Comparison of ENCODE assay signal across 16 cellular contexts in the genomic region with DNA sequence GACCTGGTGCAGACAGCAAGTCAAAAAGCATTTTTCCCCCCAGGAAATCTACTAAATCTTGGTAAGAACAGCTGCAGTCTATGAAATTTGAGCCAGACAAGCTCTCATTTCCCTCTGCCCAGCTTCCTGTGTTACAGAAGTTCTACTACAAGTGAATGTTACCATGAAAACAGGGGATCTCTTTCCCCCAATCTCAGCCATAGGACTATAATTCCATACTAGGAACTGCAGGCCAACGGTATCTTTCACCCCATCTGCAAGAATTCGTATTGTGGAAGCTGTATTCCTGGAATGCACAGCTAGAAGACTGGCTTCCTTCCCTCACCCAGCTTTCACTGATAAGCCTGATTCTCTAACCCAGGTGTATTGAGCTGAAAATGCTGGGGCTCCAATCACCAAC.
DNase-seq lines count a peak whose midpoint lies in the region; ATAC-seq and TF ChIP-seq lines count a peak whose summit lies in the region.
"Had no signal": no experiment of that assay in that cellular context is flagged by ENCODE, and none has a peak within 500 bp of the region (broad histone marks: within the 10 kb centered on the region; RNA-seq: fewer than 3 reads in every experiment).

No MANE protein-coding gene starts in this region.

- H3K9ac ChIP-seq in OCI-LY3 (ENCODE audit: low read length) (no peak overlapping the region), smooth muscle cell (ENCODE audit: low read depth) (no peak overlapping the region)

- H4K20me1 ChIP-seq in OCI-LY3 (ENCODE audit: insufficient read depth, low read length) (no peaks in the 10 kb centered on the region), smooth muscle cell (ENCODE audit: low read depth) (no peaks in the 10 kb centered on the region)

- WGBS in smooth muscle cell (ENCODE audit: low lambda C conversion rate): 56% methylated on average over 2 of the region's 2 CpGs

- ATAC-seq in stimulated activated naive B cell treated with anti-CD40 and anti-IgM and Interleukin-4, amounts not matched to agents 10 μg/mL and 1 μg/mL and 100 μg/mL, for 72 hours (replicated peaks): no peak
- ATAC-seq: body of pancreas; CD8-positive, alpha-beta T cell had no signal

- H3K9me3 Mint-ChIP-seq in endothelial cell (ENCODE audit: unreplicated experiment): no peaks in the 10 kb centered on the region
- peaks cover 0 to 2% of the 10 kb centered on the region in 2 donors for H3K9me3 Mint-ChIP-seq in stimulated activated naive B cell treated with anti-CD40 and anti-IgM and Interleukin-4, amounts not matched to agents 10 μg/mL and 1 μg/mL and 100 μg/mL, for 72 hours

- H3K4me2 ChIP-seq in OCI-LY3 (ENCODE audit: low read length) (no peak overlapping the region), smooth muscle cell (no peak overlapping the region)

- H3K4me3 Mint-ChIP-seq in endothelial cell (ENCODE audit: unreplicated experiment): peak overlapping the region; percentile 90
- H3K4me3 Mint-ChIP-seq in stimulated activated naive B cell treated with anti-CD40 and anti-IgM and Interleukin-4, amounts not matched to agents 10 μg/mL and 1 μg/mL and 100 μg/mL, for 72 hours: no peak overlapping the region
- H3K4me3 Mint-ChIP-seq: CD8-positive, alpha-beta T cell; stimulated activated naive CD8-positive, alpha-beta T cell treated with anti-CD3 and anti-CD28 coated beads, Interleukin-15, Interleukin-2, amounts not matched to agents 100 ng/mL and 50 ng/mL, for 24 hours had no signal

- no peaks in the 10 kb centered on the region for H3K9me3 ChIP-seq in OCI-LY3 (ENCODE audit: insufficient read depth, low read length)
- H3K9me3 ChIP-seq in smooth muscle cell (replicated peaks; ENCODE audit: low read depth): no peaks in the 10 kb centered on the region
- H3K9me3 ChIP-seq: body of pancreas had no signal

- H3K4me3 ChIP-seq in OCI-LY3 (ENCODE audit: low read length) (no peak overlapping the region), smooth muscle cell (no peak overlapping the region)
- H3K4me3 ChIP-seq: body of pancreas, skin epidermis had no signal

- H3K36me3 Mint-ChIP-seq in endothelial cell (ENCODE audit: low read depth, unreplicated experiment): no peaks in the 10 kb centered on the region
- H3K36me3 Mint-ChIP-seq in stimulated activated naive B cell treated with anti-CD40 and anti-IgM and Interleukin-4, amounts not matched to agents 10 μg/mL and 1 μg/mL and 100 μg/mL, for 72 hours: no peaks in the 10 kb centered on the region
- H3K36me3 Mint-ChIP-seq: CD8-positive, alpha-beta T cell had no signal

- no peaks in the 10 kb centered on the region for H3K4me1 ChIP-seq in OCI-LY3 (ENCODE audit: low read length)
- H3K4me1 ChIP-seq in smooth muscle cell (ENCODE audit: low read depth): no peaks in the 10 kb centered on the region
- H3K4me1 ChIP-seq: body of pancreas had no signal

- H3K79me2 ChIP-seq in OCI-LY3 (ENCODE audit: low read length) (no peaks in the 10 kb centered on the region), smooth muscle cell (ENCODE audit: low read depth) (no peaks in the 10 kb centered on the region)

- H3F3A ChIP-seq in smooth muscle cell (ENCODE audit: low read depth): no peaks in the 10 kb centered on the region

- peak overlapping the region; percentile 74; the same call in 1 of the 2 replicates for H2AFZ ChIP-seq in OCI-LY3 (ENCODE audit: low read depth, low read length)
- peak overlapping the region; percentile 64 for H2AFZ ChIP-seq in smooth muscle cell (ENCODE audit: low read depth)

- H3K4me1 Mint-ChIP-seq in endothelial cell (ENCODE audit: unreplicated experiment): peaks cover 10% of the 10 kb centered on the region
- H3K4me1 Mint-ChIP-seq in stimulated activated naive B cell treated with anti-CD40 and anti-IgM and Interleukin-4, amounts not matched to agents 10 μg/mL and 1 μg/mL and 100 μg/mL, for 72 hours: no peaks in the 10 kb centered on the region

- no peaks in the 10 kb centered on the region for H3K36me3 ChIP-seq in OCI-LY3 (replicated peaks; ENCODE audit: low read depth, low read length)
- no peaks in the 10 kb centered on the region for H3K36me3 ChIP-seq in smooth muscle cell (ENCODE audit: low read depth)

- peaks cover 2% of the 10 kb centered on the region for H3K27me3 Mint-ChIP-seq in endothelial cell (ENCODE audit: unreplicated experiment)
- H3K27me3 Mint-ChIP-seq in stimulated activated naive B cell treated with anti-CD40 and anti-IgM and Interleukin-4, amounts not matched to agents 10 μg/mL and 1 μg/mL and 100 μg/mL, for 72 hours: no peaks in the 10 kb centered on the region
- H3K27me3 Mint-ChIP-seq: stimulated activated naive CD8-positive, alpha-beta T cell treated with anti-CD3 and anti-CD28 coated beads, Interleukin-15, Interleukin-2, amounts not matched to agents 100 ng/mL and 50 ng/mL, for 24 hours had no signal

- DNase-seq in NCI-H526 treated with DMSO at 0.1 percent for 48 hours (lab: John Stamatoyannopoulos, UW) (peak; percentile 19), NCI-H526 (lab: John Stamatoyannopoulos, UW) (no peak), endothelial cell (ENCODE audit: low spot score) (peak; percentile 17), smooth muscle cell (lab: John Stamatoyannopoulos, UW; ENCODE audit: unreplicated experiment) (no peak), GM03348 (ENCODE audit: low spot score) (no peak), hypothalamus (lab: John Stamatoyannopoulos, UW) (no peak)
- DNase-seq in stimulated activated naive B cell treated with anti-CD40 and anti-IgM and Interleukin-4, amounts not matched to agents 10 μg/mL and 1 μg/mL and 100 μg/mL, for 72 hours: no peak
- DNase-seq: activated CD8-positive, alpha-beta memory T cell treated with anti-CD3 and anti-CD28 coated beads for 24 hours; activated gamma-delta T cell treated with Interleukin-2 at 50 U/mL for 16 hours; body of pancreas; CD8-positive, alpha-beta T cell; mesenchymal stem cell; NCI-H1048 had no signal

- H3K27me3 ChIP-seq in OCI-LY3 (ENCODE audit: low read depth, low read length) (no peaks in the 10 kb centered on the region), smooth muscle cell (ENCODE audit: low read depth) (no peaks in the 10 kb centered on the region)
- H3K27me3 ChIP-seq: body of pancreas had no signal

- TF ChIP-seq CTCF in OCI-LY3 (IDR thresholded peaks at IDR 0.05; ENCODE audit: low read depth, low read length): no peak
- TF ChIP-seq CTCF in endothelial cell (IDR thresholded peaks at IDR 0.05; ENCODE audit: unreplicated experiment): no peak
- no peak for TF ChIP-seq CTCF in smooth muscle cell (IDR thresholded peaks at IDR 0.05; ENCODE audit: borderline replicate concordance, insufficient read depth, poor library complexity, severe bottlenecking)

- peak overlapping the region; percentile 96 for H3K27ac Mint-ChIP-seq in endothelial cell (ENCODE audit: unreplicated experiment)
- H3K27ac Mint-ChIP-seq in stimulated activated naive B cell treated with anti-CD40 and anti-IgM and Interleukin-4, amounts not matched to agents 10 μg/mL and 1 μg/mL and 100 μg/mL, for 72 hours: no peak overlapping the region
- H3K27ac Mint-ChIP-seq: CD8-positive, alpha-beta T cell; stimulated activated naive CD8-positive, alpha-beta T cell treated with anti-CD3 and anti-CD28 coated beads, Interleukin-15, Interleukin-2, amounts not matched to agents 100 ng/mL and 50 ng/mL, for 24 hours had no signal

- H3K27ac ChIP-seq in OCI-LY3 (ENCODE audit: low read length) (no peak overlapping the region), smooth muscle cell (ENCODE audit: low read depth) (no peak overlapping the region)
- H3K27ac ChIP-seq: body of pancreas, skin epidermis had no signal

Comparison
In these comparisons a context has a peak if more than half of its experiments do, and no peak if none do; other contexts are left out.
1. DNase-seq: peak in NCI-H526 treated with DMSO at 0.1 percent for 48 hours (single experiment) and endothelial cell (single experiment); none in NCI-H526 (0 of 2), smooth muscle cell (single experiment), GM03348 (single experiment), stimulated activated naive B cell treated with anti-CD40 and anti-IgM and Interleukin-4, amounts not matched to agents 10 μg/mL and 1 μg/mL and 100 μg/mL, for 72 hours (single experiment) and hypothalamus (0 of 51).